ENCODE assay signal across 10 cellular contexts in the genomic region with DNA sequence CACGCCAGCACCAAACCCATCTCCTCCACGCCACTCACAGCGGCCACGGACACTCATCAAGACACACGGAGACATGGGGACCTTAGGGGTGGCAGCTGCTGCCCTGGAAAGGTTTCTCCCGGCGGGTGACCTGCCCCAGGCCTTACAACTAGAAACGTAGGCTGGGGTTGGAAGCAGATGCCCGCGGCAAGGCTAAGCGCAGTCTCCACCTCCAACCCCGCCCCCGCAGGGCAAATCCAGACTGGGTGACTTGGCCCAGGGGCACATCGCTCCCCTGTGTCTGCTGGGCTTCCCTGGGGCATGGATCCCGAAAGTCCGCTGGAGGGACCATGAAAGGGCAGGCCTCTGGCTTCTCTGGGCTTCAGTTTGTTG. TPM values are rescaled to one million over a fixed set of nuclear protein-coding genes. Genes with fewer than 3 reads are reported as not detected.
DNase-seq lines count a peak whose midpoint lies in the region; ATAC-seq and TF ChIP-seq lines count a peak whose summit lies in the region.
"Had no signal": no experiment of that assay in that cellular context is flagged by ENCODE, and none has a peak within 500 bp of the region (broad histone marks: within the 10 kb centered on the region; RNA-seq: fewer than 3 reads in every experiment).

No MANE protein-coding gene starts in this region.

- DNase-seq in ELF-1 (ENCODE audit: low read depth, low spot score) (peak; percentile 55), SK-N-MC (ENCODE audit: low read depth, low spot score) (no peak), right atrium auricular region (ENCODE audit: low spot score) (no peak), omental fat pad (ENCODE audit: low spot score) (no peak), activated gamma-delta T cell (lab: John Stamatoyannopoulos, UW) (no peak), thyroid gland (no peak), pons (ENCODE audit: low spot score) (no peak)
- no peak for DNase-seq in effector CD8-positive, alpha-beta T cell (lab: John Stamatoyannopoulos, UW)
- DNase-seq: DMS153; stimulated activated naive CD4-positive, alpha-beta T cell had no signal

- H3K4me1 ChIP-seq in right atrium auricular region (peaks cover 0 to 14% of the 10 kb centered on the region in 2 donors), thyroid gland (peaks cover 0 to 10% of the 10 kb centered on the region in 2 donors)

- 69 to 75% methylated on average over 8 to 10 of the region's 16 CpGs for WGBS in thyroid gland, 2 donors

- TF ChIP-seq POLR2A in thyroid gland (IDR thresholded peaks at IDR 0.05): no peak

- ATAC-seq in omental fat pad (ENCODE audit: low FRiP score): peak; percentile 7

- H3K9me3 ChIP-seq in SK-N-MC (ENCODE audit: low read depth, low read length) (no peaks in the 10 kb centered on the region), right atrium auricular region (no peaks in the 10 kb centered on the region), thyroid gland (no peaks in the 10 kb centered on the region)

- H3K9ac ChIP-seq in SK-N-MC (ENCODE audit: insufficient read length): no peak overlapping the region

- H3K4me3 ChIP-seq in SK-N-MC (peak overlapping the region; percentile 76), right atrium auricular region (peak overlapping the region; percentile 13 to 42), thyroid gland (replicated peaks in 1 of 3) (peak overlapping the region in 1 of 3 donors; percentile 27)

- H3K36me3 ChIP-seq in SK-N-MC (ENCODE audit: insufficient read depth, low read length): no peaks in the 10 kb centered on the region
- H3K36me3 ChIP-seq in right atrium auricular region: no peaks in the 10 kb centered on the region
- H3K36me3 ChIP-seq in thyroid gland: no peaks in the 10 kb centered on the region

- H3K27me3 ChIP-seq in right atrium auricular region (no peaks in the 10 kb centered on the region), thyroid gland (no peaks in the 10 kb centered on the region)

- no peak overlapping the region for H3K27ac ChIP-seq in SK-N-MC
- no peak overlapping the region for H3K27ac ChIP-seq in right atrium auricular region
- no peak overlapping the region for H3K27ac ChIP-seq in thyroid gland

- no peak for TF ChIP-seq CTCF in right atrium auricular region (IDR thresholded peaks at IDR 0.05)
- TF ChIP-seq CTCF in omental fat pad (IDR thresholded peaks at IDR 0.05): no peak
- TF ChIP-seq CTCF in thyroid gland (IDR thresholded peaks at IDR 0.05): no peak

- intact Hi-C loops in thyroid gland (cut with DNase I): no loop called here

RNA-seq across cellular contexts. Expression of gene ASS1, which starts 12.0 kb away (rescaled TPM):
- total RNA-seq in right atrium auricular region: 100 to 1,000 TPM in 1 of 2 donors, 10 to 100 TPM in 1; 75.3 to 110 TPM
- total RNA-seq in omental fat pad: 100 to 1,000 TPM; 250 to 621 (median 378) TPM
- 100 to 1,000 TPM; 123 to 235 (median 166) TPM for total RNA-seq in thyroid gland
